17 cellular contexts compared by ENCODE assay signal in the genomic region with DNA sequence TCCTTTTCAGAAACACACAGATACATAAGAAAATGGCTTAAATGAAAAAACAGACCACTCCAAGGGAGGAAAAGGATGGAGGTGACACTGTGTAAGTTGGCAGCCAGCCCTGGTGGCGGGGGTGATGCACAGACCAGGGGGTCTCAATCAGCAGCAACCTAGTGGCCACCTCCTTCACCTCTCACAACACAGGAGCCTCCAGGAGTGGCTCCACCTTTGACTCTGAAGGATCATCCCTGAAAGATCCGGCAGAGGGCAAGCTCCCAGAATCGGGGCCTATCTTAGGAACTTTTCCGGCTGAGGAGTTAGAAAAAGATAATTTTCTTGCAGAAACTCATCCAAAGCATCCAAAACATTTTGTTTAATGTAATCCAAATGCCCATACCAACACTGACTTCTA. TPM values are rescaled to one million over a fixed set of nuclear protein-coding genes. Genes with fewer than 3 reads are reported as not detected.
DNase-seq lines count a peak whose midpoint lies in the region; ATAC-seq, FAIRE-seq and TF ChIP-seq lines count a peak whose summit lies in the region.
"Had no signal": no experiment of that assay in that cellular context is flagged by ENCODE, and none has a peak within 500 bp of the region (broad histone marks: within the 10 kb centered on the region; RNA-seq: fewer than 3 reads in every experiment).

No MANE protein-coding gene starts in this region.

- H3K23me2 ChIP-seq in H1 (ENCODE audit: low read depth, low read length): no peaks in the 10 kb centered on the region; the same call in 1 of the 2 replicates

- H3K23ac ChIP-seq in H1 (ENCODE audit: insufficient read length): peak overlapping the region; percentile 40

- TF ChIP-seq POLR2A in H1 (IDR thresholded peaks at IDR 0.05; ENCODE audit: control extremely low read depth in 1 of 2, low read depth in 2 of 2, low read length in 2 of 2): no peak

- H3K36me3 Mint-ChIP-seq in GM23338 (ENCODE audit: low read depth): no peaks in the 10 kb centered on the region
- no peaks in the 10 kb centered on the region for H3K36me3 Mint-ChIP-seq in stimulated activated effector memory CD8-positive, alpha-beta T cell treated with anti-CD3 and anti-CD28 coated beads, Interleukin-12 subunit alpha, Interleukin-12 subunit beta, amount 100 ng/mL, for 72 hours
- H3K36me3 Mint-ChIP-seq: CD14-positive monocyte; CD8-positive, alpha-beta T cell had no signal

- no peak overlapping the region for H3K4me3 Mint-ChIP-seq in GM23338
- H3K4me3 Mint-ChIP-seq in stimulated activated effector memory CD8-positive, alpha-beta T cell treated with anti-CD3 and anti-CD28 coated beads, Interleukin-12 subunit alpha, Interleukin-12 subunit beta, amount 100 ng/mL, for 72 hours: no peak overlapping the region
- H3K4me3 Mint-ChIP-seq: CD14-positive monocyte; CD8-positive, alpha-beta T cell; HFFc6 had no signal

- H3K27ac ChIP-seq in left ventricle myocardium inferior (replicated peaks) (peak overlapping the region; percentile 80), GM23338 (ENCODE audit: low read depth) (no peak overlapping the region), H1 (ENCODE audit: low read depth, low read length) (no peak overlapping the region), skeletal muscle tissue (ENCODE audit: low read depth, low read length) (peak overlapping the region; percentile 86)
- H3K27ac ChIP-seq: HL-60 had no signal

- peaks cover 39% of the 10 kb centered on the region for H3K4me1 ChIP-seq in left ventricle myocardium inferior
- H3K4me1 ChIP-seq in GM23338 (ENCODE audit: insufficient read depth): peaks cover 12% of the 10 kb centered on the region
- H3K4me1 ChIP-seq in H1 (replicated peaks in 1 of 4; ENCODE audit: control insufficient read depth in 3 of 4, insufficient read depth in 4 of 4, low read length in 3 of 4): peaks cover 2 to 7% (median 4%) of the 10 kb centered on the region in 4 experiments; a peak in 3 of 7 replicates
- peaks cover 13 to 18% (median 16%) of the 10 kb centered on the region in 3 donors for H3K4me1 ChIP-seq in skeletal muscle tissue (ENCODE audit: control insufficient read depth in 3 of 3, insufficient read depth in 3 of 3, low read length in 3 of 3)

- DNase-seq in left ventricle myocardium inferior (no peak), Right ventricle myocardium inferior (ENCODE audit: missing footprints) (no peak), GM23338 (ENCODE audit: low spot score) (peak; percentile 16), H1 (ENCODE audit: low read depth in 1 of 2, low spot score in 2 of 2) (no peak)
- DNase-seq in stimulated activated effector memory CD8-positive, alpha-beta T cell treated with anti-CD3 and anti-CD28 coated beads, Interleukin-12 subunit alpha, Interleukin-12 subunit beta, amount 100 ng/mL, for 72 hours (ENCODE audit: low spot score in 2 of 2): no peak
- DNase-seq: CD8-positive, alpha-beta T cell; GOT3; HCEC 1CT; HFFc6; KBM-7 had no signal

- H3K36me3 ChIP-seq in left ventricle myocardium inferior (no peaks in the 10 kb centered on the region), GM23338 (ENCODE audit: insufficient read depth) (no peaks in the 10 kb centered on the region), H1 (ENCODE audit: control insufficient read depth in 2 of 4, insufficient read depth in 4 of 4, low read length in 3 of 4) (no peaks in the 10 kb centered on the region), skeletal muscle tissue (ENCODE audit: control insufficient read depth in 3 of 3, insufficient read depth in 3 of 3, low read length in 3 of 3) (no peaks in the 10 kb centered on the region)

- CTCF ChIA-PET in H1 (lab: Charles Lee; ENCODE audit: partially characterized antibody): interaction anchor here (1.0 to 8.5 kb wide), 8 partner anchors 8 to 100 kb away, joined by 3 to 105 read pairs (median 4); no protein-coding TSS in a partner anchor

- H3K79me2 ChIP-seq in GM23338 (replicated peaks; ENCODE audit: insufficient read depth) (no peaks in the 10 kb centered on the region), H1 (ENCODE audit: control insufficient read depth in 1 of 2, insufficient read depth in 2 of 2, low read length in 2 of 2) (no peaks in the 10 kb centered on the region)

- no peak for FAIRE-seq in H1 (lab: Jason Lieb, UNC)
- FAIRE-seq: GM12878, GM18507 had no signal

- H2AFZ ChIP-seq in GM23338: no peak overlapping the region
- no peak overlapping the region for H2AFZ ChIP-seq in H1 (ENCODE audit: low read length)

- peaks cover 17% of the 10 kb centered on the region for H3K4me1 Mint-ChIP-seq in GM23338
- no peaks in the 10 kb centered on the region for H3K4me1 Mint-ChIP-seq in stimulated activated effector memory CD8-positive, alpha-beta T cell treated with anti-CD3 and anti-CD28 coated beads, Interleukin-12 subunit alpha, Interleukin-12 subunit beta, amount 100 ng/mL, for 72 hours

- H3K4me2 ChIP-seq in GM23338 (no peak overlapping the region), H1 (ENCODE audit: insufficient read depth in 1 of 2, low read depth in 2 of 2, low read length in 2 of 2) (no peak overlapping the region)

- no peak for TF ChIP-seq RAD21 in H1 (IDR thresholded peaks at IDR 0.05 in 1 of 2, conservative IDR thresholded peaks at IDR 0.05 in 1 of 2; ENCODE audit: low read depth in 2 of 2, low read length in 2 of 2)

- no peak for TF ChIP-seq CTCF in left ventricle myocardium inferior (IDR thresholded peaks at IDR 0.05; ENCODE audit: borderline replicate concordance)
- TF ChIP-seq CTCF in GM23338 (conservative IDR thresholded peaks at IDR 0.05; ENCODE audit: low read depth in 2 of 2): 0 out of 4 replicates have a peak, but pooled peaks of 1 of the 2 experiments have one; percentile 9
- no peak for TF ChIP-seq CTCF in H1 (IDR thresholded peaks at IDR 0.05; ENCODE audit: control extremely low read depth in 1 of 3, insufficient read depth in 1 of 3, low read depth in 1 of 3, low read length in 3 of 3)

- no peaks in the 10 kb centered on the region for H3K9me2 ChIP-seq in GM23338 (ENCODE audit: insufficient read depth)

- H3K9me3 Mint-ChIP-seq in GM23338: no peaks in the 10 kb centered on the region
- H3K9me3 Mint-ChIP-seq in stimulated activated effector memory CD8-positive, alpha-beta T cell treated with anti-CD3 and anti-CD28 coated beads, Interleukin-12 subunit alpha, Interleukin-12 subunit beta, amount 100 ng/mL, for 72 hours: no peaks in the 10 kb centered on the region
- H3K9me3 Mint-ChIP-seq: CD14-positive monocyte; CD8-positive, alpha-beta T cell; HFFc6 had no signal

- H2BK15ac ChIP-seq in H1 (ENCODE audit: low read length): no peak overlapping the region

- no peak overlapping the region for H2BK5ac ChIP-seq in H1 (ENCODE audit: low read depth, low read length)

- intact Hi-C loops in left ventricle myocardium inferior (cut with micrococcal nuclease): no loop called here
- intact Hi-C loops in Right ventricle myocardium inferior (cut with DNase I): no loop called here

- POLR2A ChIA-PET in H1 (lab: Charles Lee; ENCODE audit: partially characterized antibody): no interaction called here

- H2BK120ac ChIP-seq in H1 (replicated peaks; ENCODE audit: low read depth, low read length): no peak overlapping the region

- H2BK20ac ChIP-seq in H1 (ENCODE audit: low read length): no peak overlapping the region

- TF ChIP-seq EP300 in H1 (IDR thresholded peaks at IDR 0.05; ENCODE audit: borderline replicate concordance in 1 of 2, low read depth in 2 of 2, low read length in 2 of 2): no peak

- H3F3A ChIP-seq in GM23338 (replicated peaks; ENCODE audit: low read depth): no peaks in the 10 kb centered on the region

- H3K18ac ChIP-seq in H1 (ENCODE audit: extremely low read depth, low read length): no peak overlapping the region

- H2BK12ac ChIP-seq in H1 (ENCODE audit: low read depth, low read length): no peak overlapping the region

- H3K9me3 ChIP-seq in left ventricle myocardium inferior (replicated peaks) (no peaks in the 10 kb centered on the region), H1 (ENCODE audit: insufficient read depth in 2 of 2, low read depth in 1 of 2, low read length in 1 of 2) (no peaks in the 10 kb centered on the region), skeletal muscle tissue (ENCODE audit: control insufficient read depth in 3 of 3, low read length in 3 of 3) (no peaks in the 10 kb centered on the region)

- 72% methylated on average over 4 of the region's 4 CpGs; no CpG with 5 or more reads in 1 of the 2 experiments for WGBS in H1 (ENCODE audit: extremely low coverage in 1 of 2, insufficient coverage in 1 of 2, insufficient read length in 1 of 2, insufficient replicate concordance in 2 of 2, low coverage in 1 of 2, low lambda C conversion rate in 2 of 2, missing lambda C conversion rate in 1 of 2), 2 experiments

- no peak overlapping the region for H3K14ac ChIP-seq in H1 (ENCODE audit: insufficient read length)

- H3K27me3 ChIP-seq in left ventricle myocardium inferior (ENCODE audit: low read depth): no peaks in the 10 kb centered on the region
- peaks cover 18% of the 10 kb centered on the region for H3K27me3 ChIP-seq in GM23338 (ENCODE audit: insufficient read depth)
- peaks cover 1 to 10% (median 8%) of the 10 kb centered on the region in 4 experiments; a peak in 5 of 7 replicates for H3K27me3 ChIP-seq in H1 (replicated peaks in 1 of 4; ENCODE audit: control insufficient read depth in 3 of 4, extremely low read depth in 1 of 4, insufficient read depth in 3 of 4, low read length in 3 of 4)
- H3K27me3 ChIP-seq in skeletal muscle tissue (ENCODE audit: control insufficient read depth in 3 of 3, insufficient read depth in 3 of 3, low read length in 3 of 3): no peaks in the 10 kb centered on the region

- peaks cover 8% of the 10 kb centered on the region for H3K27me3 Mint-ChIP-seq in GM23338 (ENCODE audit: insufficient read depth, low read depth, poor library complexity)

- H4K20me1 ChIP-seq in GM23338 (replicated peaks; ENCODE audit: insufficient read depth) (no peaks in the 10 kb centered on the region), H1 (replicated peaks in 1 of 2; ENCODE audit: control insufficient read depth in 1 of 2, insufficient read depth in 2 of 2, low read length in 2 of 2) (no peaks in the 10 kb centered on the region)

- no peak overlapping the region for H4K8ac ChIP-seq in H1 (ENCODE audit: extremely low read depth, insufficient read depth, low read length)

- H3K9ac ChIP-seq in H1 (replicated peaks in 1 of 4; ENCODE audit: extremely low read depth in 1 of 4, low read depth in 3 of 4, low read length in 3 of 4): no peak overlapping the region
- no peak overlapping the region for H3K9ac ChIP-seq in skeletal muscle tissue (ENCODE audit: low read depth in 1 of 3, low read length in 3 of 3)

- no peak overlapping the region for H2AK5ac ChIP-seq in H1 (ENCODE audit: low read depth, low read length)

- ATAC-seq in Right ventricle myocardium inferior (no peak), GM23338 (peak; percentile 55), HG03139 (IDR thresholded peaks at IDR 0.05; ENCODE audit: unreplicated experiment) (no peak), GM21447 (IDR thresholded peaks at IDR 0.05; ENCODE audit: unreplicated experiment) (no peak)
- ATAC-seq in stimulated activated effector memory CD8-positive, alpha-beta T cell treated with anti-CD3 and anti-CD28 coated beads, Interleukin-12 subunit alpha, Interleukin-12 subunit beta, amount 100 ng/mL, for 72 hours: no peak
- ATAC-seq: CD8-positive, alpha-beta T cell; GM12878 had no signal

- no peak overlapping the region for H3K56ac ChIP-seq in H1 (replicated peaks; ENCODE audit: insufficient read length, low read depth, low read length)

- no peak overlapping the region for H3K27ac Mint-ChIP-seq in GM23338
- no peak overlapping the region for H3K27ac Mint-ChIP-seq in stimulated activated effector memory CD8-positive, alpha-beta T cell treated with anti-CD3 and anti-CD28 coated beads, Interleukin-12 subunit alpha, Interleukin-12 subunit beta, amount 100 ng/mL, for 72 hours
- H3K27ac Mint-ChIP-seq: CD14-positive monocyte; CD8-positive, alpha-beta T cell; HFFc6 had no signal

- H3K4ac ChIP-seq in H1 (replicated peaks; ENCODE audit: insufficient read length, low read depth, low read length): no peak overlapping the region

- H4K5ac ChIP-seq in H1 (ENCODE audit: insufficient read length, low read depth, low read length): no peak overlapping the region

- no peak overlapping the region for H4K91ac ChIP-seq in H1 (replicated peaks; ENCODE audit: insufficient read length, low read length)

- H3K4me3 ChIP-seq in left ventricle myocardium inferior (no peak overlapping the region), GM23338 (no peak overlapping the region), H1 (ENCODE audit: extremely low read depth in 1 of 4, insufficient read depth in 2 of 4, low read depth in 3 of 4, low read length in 4 of 4) (no peak overlapping the region), skeletal muscle tissue (ENCODE audit: low read length in 3 of 3) (no peak overlapping the region)
- H3K4me3 ChIP-seq: GM12878 had no signal

- no peaks in the 10 kb centered on the region for H3K79me1 ChIP-seq in H1 (ENCODE audit: low read depth, low read length)

RNA-seq across cellular contexts. Expression of a gene that starts 51.2 kb away (rescaled TPM):
- 247 TPM for total RNA-seq in left ventricle myocardium inferior
- total RNA-seq in Right ventricle myocardium inferior: 205 TPM
- total RNA-seq in GM23338 (2014; rRNA removed; shearing (Covaris generic)): 2.3 and 3.6 TPM in 2 replicates
- polyA plus RNA-seq in GM23338 (2016; fragmentation: Nextera tagmentation; extraction: Ambion mirVana): 5.8 and 5.9 TPM in 2 replicates
- 4.4 and 5.2 TPM in 2 replicates for total RNA-seq in H1 (2021; fragmentation: NEBNext Ultra II Directional; extraction: Animal tissue kit (Norgen Biotek cat#: 25700))
- polyA plus RNA-seq in H1 (2011; rRNA removed): 1.6 and 3.0 TPM in 2 replicates
- 3.4 TPM for polyA plus RNA-seq in H1 (2011; cell fraction: cytosol; rRNA removed)
- 3.5 TPM for polyA plus RNA-seq in H1 (2011; cell fraction: nucleus; rRNA removed)
- polyA plus RNA-seq in H1 (2012, experiment 1 of 2): 3.9 to 9.8 TPM (median 4.9 TPM) in 4 replicates
- polyA plus RNA-seq in H1 (2012, experiment 2 of 2): 3.1 TPM
- 3.2 TPM for polyA plus RNA-seq in H1 (2013, experiment 1 of 2)
- polyA plus RNA-seq in H1 (2013, experiment 2 of 2): 3.3 TPM
- polyA minus RNA-seq in H1 (2011; rRNA and poly(A)+ RNA removed): 4.1 and 4.3 TPM in 2 replicates
- polyA minus RNA-seq in H1 (2011; cell fraction: cytosol; rRNA and poly(A)+ RNA removed): 2.3 TPM
- 3.4 TPM for polyA minus RNA-seq in H1 (2011; cell fraction: nucleus; rRNA and poly(A)+ RNA removed)
- 63.2 TPM for total RNA-seq in skeletal muscle tissue

Comparison
In these comparisons a context has a peak if more than half of its experiments do, and no peak if none do; other contexts are left out.
1. H3K27ac ChIP-seq: peak in left ventricle myocardium inferior (single experiment) and skeletal muscle tissue (single experiment); none in GM23338 (single experiment) and H1 (single experiment).
2. RNA of a gene that starts 51.2 kb away (total RNA-seq): 247 TPM in left ventricle myocardium inferior (single experiment), 205 TPM in Right ventricle myocardium inferior (single experiment) and 63.2 TPM in skeletal muscle tissue (single experiment); 4.4 to 5.2 TPM in H1 and 2.3 to 3.6 TPM in GM23338; every median in the first group is over 10 times any median in the second.